Comparison of ENCODE assay signal across 10 cellular contexts in the genomic region with DNA sequence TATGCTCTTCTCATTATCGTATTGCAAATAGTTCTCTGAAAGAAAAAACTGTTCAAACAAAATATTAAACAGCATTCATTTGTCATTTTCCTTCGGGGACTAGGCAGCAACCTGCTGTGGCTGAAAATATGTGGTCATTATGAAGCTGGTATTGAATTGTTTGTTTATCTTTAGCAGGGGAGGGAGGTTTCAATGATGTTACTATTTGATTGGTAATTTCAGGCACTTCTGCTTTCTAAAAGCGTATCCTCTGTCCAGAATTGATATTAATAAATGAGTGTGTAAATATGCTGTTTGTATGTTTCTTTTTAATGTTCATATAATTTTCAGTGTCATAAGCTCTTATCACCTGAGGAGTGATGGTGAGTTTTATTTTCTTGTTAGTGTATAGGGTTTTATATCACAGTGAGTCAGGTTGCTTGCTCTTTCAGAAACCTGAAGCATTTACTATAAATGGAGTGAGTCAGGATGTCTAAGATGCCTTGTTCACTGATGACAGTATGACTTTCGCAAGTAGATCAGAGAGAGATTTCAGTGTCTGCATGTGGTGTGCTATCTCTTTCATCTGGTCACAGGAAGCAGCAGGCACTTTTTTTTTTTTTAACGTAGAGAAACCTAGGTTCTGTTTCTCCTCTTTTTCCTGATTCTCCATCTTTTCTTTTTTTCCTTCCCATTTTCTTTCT.
DNase-seq lines count a peak whose midpoint lies in the region; ATAC-seq, FAIRE-seq and TF ChIP-seq lines count a peak whose summit lies in the region.
"Had no signal": no experiment of that assay in that cellular context is flagged by ENCODE, and none has a peak within 500 bp of the region (broad histone marks: within the 10 kb centered on the region; RNA-seq: fewer than 3 reads in every experiment).

No MANE protein-coding gene starts in this region.

- H3K79me2 ChIP-seq in PC-3 (ENCODE audit: low read length) = no peaks in the 10 kb centered on the region

- H3K4me3 ChIP-seq in PC-3 (ENCODE audit: low read length) = 0 out of 2 replicates have a peak overlapping the region, but pooled peaks have one; percentile 13
- H3K4me3 ChIP-seq in fibroblast of the aortic adventitia (ENCODE audit: low read depth, low read length) = no peak overlapping the region

- no peaks in the 10 kb centered on the region for H3K36me3 ChIP-seq in PC-3 (ENCODE audit: low read depth, low read length)

- H3K4me1 ChIP-seq in PC-3 (ENCODE audit: insufficient read depth, low read length) = peaks cover 26% of the 10 kb centered on the region

- H3F3A ChIP-seq in PC-3 (ENCODE audit: low read length, unreplicated experiment) = peaks cover 3% of the 10 kb centered on the region

- H3K9ac ChIP-seq in PC-3 (ENCODE audit: low read length) = peak overlapping the region; percentile 54

- H3K4me2 ChIP-seq in PC-3 (ENCODE audit: low read length) = peak overlapping the region; percentile 67

- POLR2A ChIA-PET in PC-3 (lab: Charles Lee; ENCODE audit: unreplicated experiment) = interaction anchor here (0.6 kb wide), 1 partner anchor 1707 kb away, joined by 4 read pairs; no protein-coding TSS in a partner anchor

- FAIRE-seq in GM19239 (lab: Jason Lieb, UNC) = no peak

- DNase-seq in AG08395 (ENCODE audit: low spot score) (peak; percentile 40), HCEC 1CT (peak; percentile 84), PC-3 (peak; percentile 82), fibroblast of the aortic adventitia (ENCODE audit: low read depth) (peak; percentile 56), NCI-H526 (lab: John Stamatoyannopoulos, UW) (no peak), GM19239 (ENCODE audit: insufficient read length, low spot score) (no peak)
- DNase-seq in stimulated activated CD4-positive, alpha-beta T cell treated with anti-CD3 and anti-CD28 coated beads, Interleukin-4, amount 100 ng/mL, for 1 hour = no peak
- DNase-seq: naive B cell, NCI-H345 had no signal

- no peak overlapping the region for H2AFZ ChIP-seq in PC-3 (ENCODE audit: low read length)

- peak; percentile 89 for ATAC-seq in PC-3
- ATAC-seq in HG02970 (IDR thresholded peaks at IDR 0.05; ENCODE audit: low FRiP score, unreplicated experiment) = no peak

- H3K9me2 ChIP-seq in PC-3 (replicated peaks; ENCODE audit: low read length) = no peaks in the 10 kb centered on the region

- no peaks in the 10 kb centered on the region for H4K20me1 ChIP-seq in PC-3 (ENCODE audit: low read length)

- intact Hi-C loops in PC-3 (cut with micrococcal nuclease) = no loop called here

- no peaks in the 10 kb centered on the region for H3K27me3 ChIP-seq in PC-3 (ENCODE audit: low read length)

- no TSS peak for BruUV-seq in PC-3 (replicated peaks; lab: Mats Ljungman, UMichigan)

- H3K9me3 ChIP-seq in PC-3 (ENCODE audit: low read length) = no peaks in the 10 kb centered on the region

- H3K27ac ChIP-seq in PC-3 (ENCODE audit: low read length) = peak overlapping the region; percentile 94

- CTCF ChIA-PET in PC-3 (lab: Charles Lee) = interaction anchor here (0.7 kb wide), 1 partner anchor 293 kb away, joined by 3 read pairs; no protein-coding TSS in a partner anchor

- no peak for TF ChIP-seq CTCF in PC-3 (conservative IDR thresholded peaks at IDR 0.05; ENCODE audit: low read depth, low read length)
- no peak for TF ChIP-seq CTCF in fibroblast of the aortic adventitia (IDR thresholded peaks at IDR 0.05; ENCODE audit: insufficient read depth, low read length)

Comparison
In these comparisons a context has a peak if more than half of its experiments do, and no peak if none do; other contexts are left out.
1. DNase-seq: peak in AG08395 (single experiment), HCEC 1CT (single experiment), PC-3 (single experiment) and fibroblast of the aortic adventitia (single experiment); none in NCI-H526 (0 of 2), stimulated activated CD4-positive, alpha-beta T cell treated with anti-CD3 and anti-CD28 coated beads, Interleukin-4, amount 100 ng/mL, for 1 hour (single experiment) and GM19239 (single experiment).